14 cellular contexts compared by ENCODE assay signal in the genomic region with DNA sequence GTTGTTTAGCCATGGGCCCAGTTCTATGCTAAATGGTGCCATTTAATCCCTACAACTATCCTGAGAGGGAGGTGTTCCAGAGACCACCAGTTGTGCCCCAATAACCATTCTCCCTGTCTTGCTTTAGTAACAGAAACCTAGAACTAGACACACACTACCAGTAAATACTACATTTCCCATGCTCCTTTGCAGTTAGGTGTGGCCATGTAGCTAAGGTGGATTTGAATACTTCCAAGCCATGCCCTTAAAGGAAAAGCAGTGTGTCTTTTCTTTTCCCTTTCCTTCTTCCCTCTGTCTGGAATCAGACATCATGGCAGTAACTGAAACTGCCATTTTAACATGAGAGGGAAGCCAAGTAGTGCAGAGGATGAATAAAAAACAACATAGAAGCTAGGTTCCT.
"Had no signal": no experiment of that assay in that cellular context is flagged by ENCODE, and none has a peak within 500 bp of the region (broad histone marks: within the 10 kb centered on the region; RNA-seq: fewer than 3 reads in every experiment).

No MANE protein-coding gene starts in this region.

- H3K4me1 ChIP-seq: psoas muscle had no signal

- H3K9me3 ChIP-seq: esophagus squamous epithelium, psoas muscle had no signal

- H3K36me3 ChIP-seq: brain microvascular endothelial cell, esophagus squamous epithelium had no signal

- H3K27ac ChIP-seq: brain microvascular endothelial cell, esophagus squamous epithelium, psoas muscle had no signal

- FAIRE-seq: endothelial cell of umbilical vein had no signal

- DNase-seq: activated CD4-positive, CD25-positive, alpha-beta regulatory T cell treated with anti-CD3 and anti-CD28 coated beads, Interleukin-2, amount 50 U/mL, for 72 hours; activated naive CD4-positive, alpha-beta T cell; anterior cingulate cortex; brain microvascular endothelial cell; cerebellar nuclear complex; effector CD8-positive, alpha-beta T cell; esophagus squamous epithelium; hippocampal formation; nephron progenitor cell; psoas muscle; stimulated activated naive CD8-positive, alpha-beta T cell treated with anti-CD3 and anti-CD28 coated beads, Interleukin-15, amount 100 ng/mL, for 72 hours; T-helper 9 cell had no signal

- H3K27me3 ChIP-seq: brain microvascular endothelial cell had no signal

- ATAC-seq: psoas muscle; sciatic nerve; stimulated activated naive CD8-positive, alpha-beta T cell treated with anti-CD3 and anti-CD28 coated beads, Interleukin-15, amount 100 ng/mL, for 72 hours had no signal

- H3K4me3 ChIP-seq: esophagus squamous epithelium, psoas muscle had no signal
